In genomic region chr13:66532146-66532545, GRCh38 we compare ENCODE assay signal across 20 cellular contexts.
A peak's percentile ranks its signal among the peaks of the same experiment; 100 is the strongest.
DNase-seq lines count a peak whose midpoint lies in the region; ATAC-seq and TF ChIP-seq lines count a peak whose summit lies in the region.
"Had no signal": no experiment of that assay in that cellular context is flagged by ENCODE, and none has a peak within 500 bp of the region (broad histone marks: within the 10 kb centered on the region; RNA-seq: fewer than 3 reads in every experiment).

No MANE protein-coding gene starts in this region.

- in situ Hi-C loops in brain microvascular endothelial cell (cut with HindIII; ENCODE audit: low pct_ligation_motif_present, low sequenced_read_pairs) = no loop called here

- H2BK12ac ChIP-seq in mesenchymal stem cell (ENCODE audit: low read length in 2 of 2) = no peak overlapping the region

- H2BK120ac ChIP-seq in mesenchymal stem cell (ENCODE audit: low read depth, low read length) = no peak overlapping the region

- H2AFZ ChIP-seq in mesenchymal stem cell (ENCODE audit: low read depth, low read length) (no peak overlapping the region), MM.1S (ENCODE audit: low read length) (no peak overlapping the region)

- CTCF ChIA-PET in activated CD8-positive, alpha-beta memory T cell treated with anti-CD3 and anti-CD28 coated beads, Interleukin-2, amount 10 ng/mL, durations not matched to agents 7 days and 5 days (lab: Charles Lee) = no interaction called here

- H3K9me3 Mint-ChIP-seq in activated CD8-positive, alpha-beta memory T cell treated with anti-CD3 and anti-CD28 coated beads, Interleukin-2, amount 10 ng/mL, durations not matched to agents 7 days and 5 days (ENCODE audit: low read depth) = no peaks in the 10 kb centered on the region
- H3K9me3 Mint-ChIP-seq: stimulated activated naive CD8-positive, alpha-beta T cell treated with anti-CD3 and anti-CD28 coated beads, Interleukin-15, Interleukin-2, amounts not matched to agents 100 ng/mL and 50 ng/mL, for 24 hours had no signal

- WGBS in mesenchymal stem cell = 50% methylated on average over 1 of the region's 3 CpGs

- TF ChIP-seq CTCF in brain microvascular endothelial cell (IDR thresholded peaks at IDR 0.05; ENCODE audit: low read depth, low read length, missing control alignments) = no peak
- TF ChIP-seq CTCF in MM.1S (IDR thresholded peaks at IDR 0.05; ENCODE audit: low read length) = no peak

- no peak overlapping the region for H3K4me3 Mint-ChIP-seq in activated CD8-positive, alpha-beta memory T cell treated with anti-CD3 and anti-CD28 coated beads, Interleukin-2, amount 10 ng/mL, durations not matched to agents 7 days and 5 days
- H3K4me3 Mint-ChIP-seq: natural killer cell treated with Interleukin-12 subunit alpha and Interleukin-12 subunit beta and Interleukin-15 and Interleukin-18, amount 100 ng/mL, for 72 hours; stimulated activated naive CD8-positive, alpha-beta T cell treated with anti-CD3 and anti-CD28 coated beads, Interleukin-15, Interleukin-2, amounts not matched to agents 100 ng/mL and 50 ng/mL, for 24 hours had no signal

- H3K36me3 Mint-ChIP-seq in activated CD8-positive, alpha-beta memory T cell treated with anti-CD3 and anti-CD28 coated beads, Interleukin-2, amount 10 ng/mL, durations not matched to agents 7 days and 5 days = no peaks in the 10 kb centered on the region
- H3K36me3 Mint-ChIP-seq: natural killer cell treated with Interleukin-12 subunit alpha and Interleukin-12 subunit beta and Interleukin-15 and Interleukin-18, amount 100 ng/mL, for 72 hours had no signal

- H3K9ac ChIP-seq in mesenchymal stem cell (ENCODE audit: low read length) (no peak overlapping the region), MM.1S (ENCODE audit: low read length) (no peak overlapping the region)

- no peak overlapping the region for H3K4me3 ChIP-seq in brain microvascular endothelial cell (ENCODE audit: low read depth, low read length)
- H3K4me3 ChIP-seq in mesenchymal stem cell (ENCODE audit: insufficient read depth in 1 of 2, low read depth in 1 of 2, low read length in 2 of 2) = no peak overlapping the region
- H3K4me3 ChIP-seq in MM.1S (ENCODE audit: low read length) = no peak overlapping the region
- H3K4me3 ChIP-seq: body of pancreas, lower lobe of right lung, psoas muscle had no signal

- no peak overlapping the region for H2AK5ac ChIP-seq in mesenchymal stem cell (ENCODE audit: low read length, severe bottlenecking)

- no peaks in the 10 kb centered on the region for H3K4me1 Mint-ChIP-seq in activated CD8-positive, alpha-beta memory T cell treated with anti-CD3 and anti-CD28 coated beads, Interleukin-2, amount 10 ng/mL, durations not matched to agents 7 days and 5 days

- H3K23ac ChIP-seq in mesenchymal stem cell (ENCODE audit: low read length in 2 of 2) = no peak overlapping the region

- H4K20me1 ChIP-seq in MM.1S (ENCODE audit: insufficient read depth, low read length) = no peaks in the 10 kb centered on the region

- no peak overlapping the region for H3K14ac ChIP-seq in mesenchymal stem cell (ENCODE audit: low read length in 2 of 2)

- H3K27me3 ChIP-seq in brain microvascular endothelial cell (replicated peaks) (no peaks in the 10 kb centered on the region), mesenchymal stem cell (ENCODE audit: control insufficient read depth in 1 of 2, insufficient read depth in 1 of 2, low read length in 2 of 2) (no peaks in the 10 kb centered on the region), MM.1S (replicated peaks; ENCODE audit: insufficient read depth, low read length) (no peaks in the 10 kb centered on the region)
- H3K27me3 ChIP-seq: BE2C, body of pancreas, foreskin keratinocyte had no signal

- no peak overlapping the region for H2BK5ac ChIP-seq in mesenchymal stem cell (ENCODE audit: low read depth, low read length, poor library complexity, severe bottlenecking)

- no peaks in the 10 kb centered on the region for H3F3A ChIP-seq in MM.1S (ENCODE audit: insufficient read depth, low read length)

- H2BK15ac ChIP-seq in mesenchymal stem cell (ENCODE audit: low read depth, poor library complexity, severe bottlenecking) = no peak overlapping the region

- H4K8ac ChIP-seq in mesenchymal stem cell (ENCODE audit: low read length) = no peak overlapping the region

- no peak overlapping the region for H3K4ac ChIP-seq in mesenchymal stem cell (ENCODE audit: low read depth in 1 of 2, low read length in 2 of 2)

- H3K36me3 ChIP-seq in brain microvascular endothelial cell (replicated peaks) (no peaks in the 10 kb centered on the region), mesenchymal stem cell (ENCODE audit: control insufficient read depth in 1 of 2, insufficient read depth in 2 of 2, low read depth in 1 of 2, low read length in 2 of 2) (no peaks in the 10 kb centered on the region), MM.1S (replicated peaks; ENCODE audit: insufficient read depth, low read length) (no peaks in the 10 kb centered on the region)
- H3K36me3 ChIP-seq: BE2C, lower lobe of right lung had no signal

- no peaks in the 10 kb centered on the region for H3K79me2 ChIP-seq in MM.1S (ENCODE audit: low read length)

- H3K27ac ChIP-seq in brain microvascular endothelial cell (peak overlapping the region; percentile 35), mesenchymal stem cell (ENCODE audit: low read length, poor library complexity, severe bottlenecking) (no peak overlapping the region), MM.1S (ENCODE audit: low read length) (no peak overlapping the region)
- H3K27ac ChIP-seq: body of pancreas, foreskin keratinocyte, lower lobe of right lung, psoas muscle had no signal

- H3K9me2 ChIP-seq in MM.1S (replicated peaks; ENCODE audit: insufficient read depth, low read length) = no peaks in the 10 kb centered on the region

- H3K4me2 ChIP-seq in mesenchymal stem cell (ENCODE audit: low read length, poor library complexity, severe bottlenecking) (no peak overlapping the region), MM.1S (ENCODE audit: low read depth, low read length) (no peak overlapping the region)

- ATAC-seq in activated CD8-positive, alpha-beta memory T cell treated with anti-CD3 and anti-CD28 coated beads, Interleukin-2, amount 10 ng/mL, durations not matched to agents 7 days and 5 days = no peak
- ATAC-seq: body of pancreas; foreskin keratinocyte; lower lobe of right lung; natural killer cell treated with Interleukin-12 subunit alpha and Interleukin-12 subunit beta and Interleukin-15 and Interleukin-18, amount 100 ng/mL, for 72 hours; psoas muscle had no signal

- no peaks in the 10 kb centered on the region for H3K27me3 Mint-ChIP-seq in activated CD8-positive, alpha-beta memory T cell treated with anti-CD3 and anti-CD28 coated beads, Interleukin-2, amount 10 ng/mL, durations not matched to agents 7 days and 5 days
- H3K27me3 Mint-ChIP-seq: natural killer cell treated with Interleukin-12 subunit alpha and Interleukin-12 subunit beta and Interleukin-15 and Interleukin-18, amount 100 ng/mL, for 72 hours; stimulated activated naive CD8-positive, alpha-beta T cell treated with anti-CD3 and anti-CD28 coated beads, Interleukin-15, Interleukin-2, amounts not matched to agents 100 ng/mL and 50 ng/mL, for 24 hours had no signal

- H3K27ac Mint-ChIP-seq in activated CD8-positive, alpha-beta memory T cell treated with anti-CD3 and anti-CD28 coated beads, Interleukin-2, amount 10 ng/mL, durations not matched to agents 7 days and 5 days = no peak overlapping the region
- H3K27ac Mint-ChIP-seq: natural killer cell treated with Interleukin-12 subunit alpha and Interleukin-12 subunit beta and Interleukin-15 and Interleukin-18, amount 100 ng/mL, for 72 hours; stimulated activated naive CD8-positive, alpha-beta T cell treated with anti-CD3 and anti-CD28 coated beads, Interleukin-15, Interleukin-2, amounts not matched to agents 100 ng/mL and 50 ng/mL, for 24 hours had no signal

- H3K79me1 ChIP-seq in mesenchymal stem cell (replicated peaks; ENCODE audit: low read length, poor library complexity, severe bottlenecking) = no peaks in the 10 kb centered on the region

- no peak overlapping the region for H3K18ac ChIP-seq in mesenchymal stem cell (ENCODE audit: low read depth in 1 of 2, low read length in 2 of 2)

- H3K9me3 ChIP-seq in mesenchymal stem cell (ENCODE audit: control insufficient read depth, low read length) = no peaks in the 10 kb centered on the region
- H3K9me3 ChIP-seq in MM.1S (replicated peaks; ENCODE audit: insufficient read depth, low read length) = no peaks in the 10 kb centered on the region
- H3K9me3 ChIP-seq: BE2C, body of pancreas, lower lobe of right lung, psoas muscle had no signal

- peaks cover 2% of the 10 kb centered on the region for H3K4me1 ChIP-seq in mesenchymal stem cell (ENCODE audit: control insufficient read depth, insufficient read depth, low read depth, low read length)
- no peaks in the 10 kb centered on the region for H3K4me1 ChIP-seq in MM.1S (ENCODE audit: low read length)
- H3K4me1 ChIP-seq: BE2C, body of pancreas, foreskin keratinocyte, lower lobe of right lung, psoas muscle had no signal

- DNase-seq in EH (ENCODE audit: low read depth) (peak; percentile 86), MV-4-11 (lab: John Stamatoyannopoulos, UW) (peak; percentile 57), brain microvascular endothelial cell (peak; percentile 62), mesenchymal stem cell (peak; percentile 57), NCI-H1417 treated with DMSO at 0.1 percent for 48 hours (lab: John Stamatoyannopoulos, UW) (no peak), MM.1S (no peak)
- no peak for DNase-seq in activated CD8-positive, alpha-beta memory T cell treated with anti-CD3 and anti-CD28 coated beads, Interleukin-2, amount 10 ng/mL, durations not matched to agents 7 days and 5 days
- no peak for DNase-seq in activated naive CD4-positive, alpha-beta T cell treated with anti-CD3 and anti-CD28 coated beads, Interleukin-2, amount 50 U/mL, for 16 hours
- DNase-seq: activated CD4-positive, CD25-positive, alpha-beta regulatory T cell; BE2C; body of pancreas; DMS 273 treated with DMSO at 0.1 percent for 48 hours; lower lobe of right lung; NCI-H2029; NCI-H526 treated with DMSO at 0.1 percent for 48 hours; psoas muscle; stimulated activated CD4-positive, alpha-beta T cell treated with anti-CD3 and anti-CD28 coated beads, Interleukin-15, amount 100 ng/mL, for 24 hours had no signal

- H4K91ac ChIP-seq in mesenchymal stem cell (ENCODE audit: low read length) = no peak overlapping the region

Comparison
In these comparisons a context has a peak if more than half of its experiments do, and no peak if none do; other contexts are left out.
1. DNase-seq: peak in EH (single experiment), MV-4-11 (single experiment), brain microvascular endothelial cell (single experiment) and mesenchymal stem cell (single experiment); none in NCI-H1417 treated with DMSO at 0.1 percent for 48 hours (single experiment), activated CD8-positive, alpha-beta memory T cell treated with anti-CD3 and anti-CD28 coated beads, Interleukin-2, amount 10 ng/mL, durations not matched to agents 7 days and 5 days (single experiment), activated naive CD4-positive, alpha-beta T cell treated with anti-CD3 and anti-CD28 coated beads, Interleukin-2, amount 50 U/mL, for 16 hours (single experiment) and MM.1S (single experiment).